18 cellular contexts compared by ENCODE assay signal in genomic region chr17:41026668-41027471, GRCh38. TPM values are rescaled to one million over a fixed set of nuclear protein-coding genes. Genes with fewer than 3 reads are reported as not detected.
DNase-seq lines count a peak whose midpoint lies in the region; ATAC-seq and TF ChIP-seq lines count a peak whose summit lies in the region.
"Had no signal": no experiment of that assay in that cellular context is flagged by ENCODE, and none has a peak within 500 bp of the region (broad histone marks: within the 10 kb centered on the region; RNA-seq: fewer than 3 reads in every experiment).

A gene with protein sequence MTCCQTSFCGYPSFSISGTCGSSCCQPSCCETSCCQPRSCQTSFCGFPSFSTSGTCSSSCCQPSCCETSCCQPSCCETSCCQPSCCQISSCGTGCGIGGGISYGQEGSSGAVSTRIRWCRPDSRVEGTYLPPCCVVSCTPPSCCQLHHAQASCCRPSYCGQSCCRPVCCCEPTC (minus strand): TSS chr17:41027208. CDS start chr17:41027155, 53 bp downstream.

- H3K4me2 ChIP-seq in osteoblast (ENCODE audit: insufficient read depth, low read length) = peak within 1 kb of the TSS; percentile 67

- TF ChIP-seq CTCF in osteoblast (IDR thresholded peaks at IDR 0.05; ENCODE audit: extremely low read depth, low read depth, low read length) (no peak), GM10266 (IDR thresholded peaks at IDR 0.05; ENCODE audit: control insufficient read depth, insufficient read depth, low read depth, missing control alignments) (no peak)
- TF ChIP-seq CTCF in CD8-positive, alpha-beta T cell (IDR thresholded peaks at IDR 0.05) = no peak

- H4K20me1 ChIP-seq in osteoblast (ENCODE audit: insufficient read depth, low read length) = no peaks in the 10 kb centered on the region

- CTCF ChIA-PET in CD8-positive, alpha-beta T cell (lab: Charles Lee) = interaction anchor here (0.6 kb wide), 1 partner anchor 11 kb away, joined by 4 read pairs; no protein-coding TSS in a partner anchor

- H3K4me1 Mint-ChIP-seq in CD8-positive, alpha-beta T cell (ENCODE audit: low read depth) = peaks cover 7% of the 10 kb centered on the region

- peaks cover 21% of the 10 kb centered on the region for H3K27me3 Mint-ChIP-seq in CD8-positive, alpha-beta T cell (ENCODE audit: low read depth)

- H3K9me3 ChIP-seq in osteoblast (ENCODE audit: low read depth, low read length) = no peaks in the 10 kb centered on the region
- H3K9me3 ChIP-seq in CD8-positive, alpha-beta T cell (ENCODE audit: low read length) = no peaks in the 10 kb centered on the region
- H3K9me3 ChIP-seq: neutrophil, thoracic aorta had no signal

- H3K27ac ChIP-seq in osteoblast (ENCODE audit: low read depth, low read length) = peak within 1 kb of the TSS; percentile 59
- no peak within 1 kb of the TSS for H3K27ac ChIP-seq in CD8-positive, alpha-beta T cell (ENCODE audit: low read depth, low read length)
- H3K27ac ChIP-seq: neutrophil, spleen, thoracic aorta had no signal

- H3K4me1 ChIP-seq in osteoblast (ENCODE audit: insufficient read depth, low read length) = peaks cover 36% of the 10 kb centered on the region
- no peaks in the 10 kb centered on the region for H3K4me1 ChIP-seq in CD8-positive, alpha-beta T cell (ENCODE audit: insufficient read depth, low read length)
- H3K4me1 ChIP-seq: spleen had no signal

- POLR2A ChIA-PET in CD8-positive, alpha-beta T cell (lab: Charles Lee) = no interaction called here

- no peak within 1 kb of the TSS for H3K27ac Mint-ChIP-seq in CD8-positive, alpha-beta T cell
- H3K27ac Mint-ChIP-seq: effector memory CD8-positive, alpha-beta T cell had no signal

- peak within 1 kb of the TSS; percentile 36 for H2AFZ ChIP-seq in osteoblast (ENCODE audit: low read length)

- H3K4me3 ChIP-seq in osteoblast (ENCODE audit: insufficient read depth, low read length) = peak within 1 kb of the TSS; percentile 54
- no peak within 1 kb of the TSS for H3K4me3 ChIP-seq in CD8-positive, alpha-beta T cell (ENCODE audit: low read depth, low read length)
- H3K4me3 ChIP-seq: spleen, thoracic aorta had no signal

- no peaks in the 10 kb centered on the region for H3K36me3 ChIP-seq in osteoblast (ENCODE audit: insufficient read depth, low read length)
- H3K36me3 ChIP-seq in CD8-positive, alpha-beta T cell (ENCODE audit: insufficient read depth, low read length) = no peaks in the 10 kb centered on the region
- H3K36me3 ChIP-seq: neutrophil, spleen, thoracic aorta had no signal

- intact Hi-C loops in CD8-positive, alpha-beta T cell (cut with DNase I, micrococcal nuclease) = no loop called here

- DNase-seq in ELR (ENCODE audit: low read depth) (peak; percentile 91), NCI-H774 (lab: John Stamatoyannopoulos, UW) (peak; percentile 57), dedifferentiated amniotic fluid mesenchymal stem cell (ENCODE audit: extremely low spot score) (peak; percentile 83), osteoblast (ENCODE audit: insufficient read length, low spot score, missing footprints) (peak; percentile 89), GM10266 (ENCODE audit: extremely low spot score) (no peak)
- no peak for DNase-seq in CD8-positive, alpha-beta T cell
- DNase-seq: activated CD4-positive, alpha-beta T cell treated with anti-CD3 and anti-CD28 coated beads for 1 hour; activated T-cell treated with anti-CD3 and anti-CD28 coated beads, Interleukin-2, amount 50 U/mL, for 4 hours; aorta; effector memory CD8-positive, alpha-beta T cell; hippocampal formation; NCI-H1105; spleen had no signal

- no peaks in the 10 kb centered on the region for H3K27me3 ChIP-seq in osteoblast (ENCODE audit: insufficient read depth, low read length)
- H3K27me3 ChIP-seq in CD8-positive, alpha-beta T cell (ENCODE audit: insufficient read depth, low read length) = no peaks in the 10 kb centered on the region

- H3K79me2 ChIP-seq in osteoblast (ENCODE audit: insufficient read depth, low read length) = no peaks in the 10 kb centered on the region

- no peak within 1 kb of the TSS for H3K4me3 Mint-ChIP-seq in CD8-positive, alpha-beta T cell
- H3K4me3 Mint-ChIP-seq: activated T-cell treated with anti-CD3 and anti-CD28 coated beads, Interleukin-2, amount 50 U/mL, for 4 hours; effector memory CD8-positive, alpha-beta T cell had no signal

- no peaks in the 10 kb centered on the region for H3K9me3 Mint-ChIP-seq in CD8-positive, alpha-beta T cell
- H3K9me3 Mint-ChIP-seq: activated T-cell treated with anti-CD3 and anti-CD28 coated beads, Interleukin-2, amount 50 U/mL, for 4 hours; effector memory CD8-positive, alpha-beta T cell had no signal

- H3K36me3 Mint-ChIP-seq in CD8-positive, alpha-beta T cell = no peaks in the 10 kb centered on the region

- ATAC-seq in HG03175 (IDR thresholded peaks at IDR 0.05; ENCODE audit: unreplicated experiment) (no peak), HG03457 (IDR thresholded peaks at IDR 0.05; ENCODE audit: unreplicated experiment) (no peak)
- no peak for ATAC-seq in CD8-positive, alpha-beta T cell
- ATAC-seq: activated T-cell treated with anti-CD3 and anti-CD28 coated beads, Interleukin-2, amount 50 U/mL, for 4 hours; effector memory CD8-positive, alpha-beta T cell had no signal

RNA-seq across cellular contexts. Expression of the gene that starts here (rescaled TPM):
- 25.0 and 31.8 TPM in 2 replicates for total RNA-seq in osteoblast
- total RNA-seq in CD8-positive, alpha-beta T cell = not detected
- total RNA-seq: activated T-cell treated with anti-CD3 and anti-CD28 coated beads, Interleukin-2, amount 50 U/mL, for 4 hours; aorta; HT1080; spleen; thoracic aorta had no signal

Comparison
In these comparisons a context has a peak if more than half of its experiments do, and no peak if none do; other contexts are left out.
1. RNA of the gene that starts here (total RNA-seq): 25.0 to 31.8 TPM in osteoblast; not detected in CD8-positive, alpha-beta T cell; every median in the first group is over 10 times any median in the second.
2. DNase-seq: peak in ELR (single experiment), NCI-H774 (single experiment), dedifferentiated amniotic fluid mesenchymal stem cell (single experiment) and osteoblast (single experiment); none in GM10266 (single experiment) and CD8-positive, alpha-beta T cell (0 of 7).